8 cellular contexts compared by ENCODE assay signal in the genomic region with DNA sequence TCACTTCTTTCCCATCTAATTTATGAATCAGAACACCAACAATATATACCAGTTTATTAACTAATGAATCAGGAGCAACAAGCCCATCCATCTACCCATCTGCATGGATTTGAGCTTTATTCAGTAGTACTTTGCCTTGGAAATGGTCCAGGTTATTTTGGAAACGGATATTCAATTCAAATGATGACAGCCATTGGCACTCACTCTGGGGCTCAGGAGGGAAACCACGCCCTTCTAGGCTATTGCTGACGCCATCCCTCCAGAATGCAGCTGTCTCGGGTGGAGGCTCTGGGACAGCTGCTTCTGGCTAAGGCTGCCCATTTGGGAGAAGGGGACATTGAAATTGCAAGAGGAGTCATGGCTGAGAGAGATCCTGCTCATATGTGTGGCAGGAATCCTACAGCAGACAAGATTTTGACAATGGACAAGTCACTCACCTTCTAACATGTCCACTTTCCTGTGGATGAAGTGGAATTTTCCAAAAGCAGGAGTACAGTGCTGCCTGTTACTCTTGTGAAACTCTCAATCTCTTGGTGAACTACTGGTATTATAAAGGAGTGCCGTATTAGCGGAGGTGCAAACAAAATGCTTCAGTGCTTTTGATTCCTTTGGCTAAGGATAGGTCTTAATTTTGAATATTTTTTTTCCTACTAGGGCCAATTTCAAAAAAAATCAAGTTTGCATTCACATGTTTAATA. TPM values are rescaled to one million over a fixed set of nuclear protein-coding genes. Genes with fewer than 3 reads are reported as not detected.
A peak's percentile ranks its signal among the peaks of the same experiment; 100 is the strongest.
DNase-seq lines count a peak whose midpoint lies in the region; ATAC-seq and TF ChIP-seq lines count a peak whose summit lies in the region.

No MANE protein-coding gene starts in this region.

- H3K4me3 Mint-ChIP-seq in nephron = peak overlapping the region in 2 of 3 experiments; percentile 1 to 21
- no peak overlapping the region for H3K4me3 Mint-ChIP-seq in T-helper 17 cell

- H3K9me3 ChIP-seq in BLaER1 = no peaks in the 10 kb centered on the region
- H3K9me3 ChIP-seq in T-helper 17 cell (ENCODE audit: control insufficient read depth, low read length, poor library complexity, severe bottlenecking) = no peaks in the 10 kb centered on the region

- H3K4me1 ChIP-seq in BLaER1 = peaks cover 57% of the 10 kb centered on the region

- ATAC-seq in GM21786 (IDR thresholded peaks at IDR 0.05; ENCODE audit: unreplicated experiment) (no peak), T-helper 17 cell (no peak)

- H3K36me3 Mint-ChIP-seq in nephron (ENCODE audit: low read depth) (no peaks in the 10 kb centered on the region), T-helper 17 cell (ENCODE audit: low read depth) (no peaks in the 10 kb centered on the region)

- H3K9ac ChIP-seq in BLaER1 = no peak overlapping the region

- DNase-seq in NCI-H2171 treated with DMSO at 0.1 percent for 48 hours (lab: John Stamatoyannopoulos, UW) (peak; percentile 74), epithelial cell of prostate (ENCODE audit: low read depth, low spot score) (peak; percentile 34), NCI-H187 treated with DMSO at 0.1 percent for 48 hours (lab: John Stamatoyannopoulos, UW) (no peak), T-helper 17 cell (no peak)
- no peak for DNase-seq in activated naive CD4-positive, alpha-beta T cell (lab: John Stamatoyannopoulos, UW)

- no peaks in the 10 kb centered on the region for H3K27me3 Mint-ChIP-seq in nephron (ENCODE audit: low read depth)
- H3K27me3 Mint-ChIP-seq in T-helper 17 cell = no peaks in the 10 kb centered on the region

- peak overlapping the region; percentile 76 to 82 (median 80) for H3K27ac Mint-ChIP-seq in nephron
- no peak overlapping the region for H3K27ac Mint-ChIP-seq in T-helper 17 cell

- H3K27me3 ChIP-seq in BLaER1 = no peaks in the 10 kb centered on the region

- peaks cover 94% of the 10 kb centered on the region for H4K20me1 ChIP-seq in BLaER1

- H3K4me2 ChIP-seq in BLaER1 = peak overlapping the region; percentile 49

- no peak overlapping the region for H3K27ac ChIP-seq in BLaER1
- peak overlapping the region; percentile 77 for H3K27ac ChIP-seq in epithelial cell of prostate

- TF ChIP-seq CTCF in nephron (IDR thresholded peaks at IDR 0.05; ENCODE audit: unreplicated experiment in 3 of 3) = no peak

- H3K4me3 ChIP-seq in BLaER1 = no peak overlapping the region

- H3K36me3 ChIP-seq in BLaER1 = peaks cover 8% of the 10 kb centered on the region; the same call in 1 of the 2 replicates

- H3K4me1 Mint-ChIP-seq in nephron = peaks cover 67% of the 10 kb centered on the region
- peaks cover 22% of the 10 kb centered on the region for H3K4me1 Mint-ChIP-seq in T-helper 17 cell

- H3K9me3 Mint-ChIP-seq in nephron = no peaks in the 10 kb centered on the region

RNA-seq across cellular contexts. Expression of a gene that starts 29.3 kb away (rescaled TPM):
- 10 to 100 TPM; 22.6 to 23.8 TPM for total RNA-seq in T-helper 17 cell

Comparison
In these comparisons a context has a peak if more than half of its experiments do, and no peak if none do; other contexts are left out.
1. DNase-seq: peak in NCI-H2171 treated with DMSO at 0.1 percent for 48 hours (single experiment) and epithelial cell of prostate (single experiment); none in NCI-H187 treated with DMSO at 0.1 percent for 48 hours (single experiment), activated naive CD4-positive, alpha-beta T cell (0 of 4) and T-helper 17 cell (0 of 3).